8 cellular contexts compared by ENCODE assay signal in genomic region chr18:48928787-48929186, GRCh38. TPM values are rescaled to one million over a fixed set of nuclear protein-coding genes. Genes with fewer than 3 reads are reported as not detected.
DNase-seq lines count a peak whose midpoint lies in the region; ATAC-seq and TF ChIP-seq lines count a peak whose summit lies in the region.

No MANE protein-coding gene starts in this region.

- DNase-seq in activated T-helper 1 cell treated with Interleukin-2 at 50 U/mL for 16 hours (ENCODE audit: low read depth) = peak; percentile 64
- peak; percentile 67 for DNase-seq in foreskin melanocyte
- peak in 1 of 2 donors; percentile 54 for DNase-seq in psoas muscle
- DNase-seq in HK-2 (ENCODE audit: unreplicated experiment) = no peak

- intact Hi-C loops in psoas muscle (cut with DNase I) = no loop called here

- ATAC-seq in GM19043 (IDR thresholded peaks at IDR 0.05; ENCODE audit: low read depth, unreplicated experiment) (peak; percentile 70), HG03196 (IDR thresholded peaks at IDR 0.05; ENCODE audit: unreplicated experiment) (peak; percentile 72), psoas muscle (peak in 3 of 4 donors; percentile 10 to 50 (median 47))

- H3K4me3 ChIP-seq in ACC112 (ENCODE audit: low read depth, low read length) (peak overlapping the region; percentile 60), OCI-LY3 (ENCODE audit: low read length) (peak overlapping the region; percentile 71), psoas muscle (peak overlapping the region; percentile 18)

- TF ChIP-seq CTCF in OCI-LY3 (IDR thresholded peaks at IDR 0.05; ENCODE audit: low read depth, low read length) (no peak), psoas muscle (IDR thresholded peaks at IDR 0.05) (no peak)

- H3K36me3 ChIP-seq in ACC112 (ENCODE audit: insufficient read depth, low read length) (no peaks in the 10 kb centered on the region), OCI-LY3 (replicated peaks; ENCODE audit: low read depth, low read length) (no peaks in the 10 kb centered on the region), psoas muscle (ENCODE audit: insufficient read depth in 1 of 2, low read depth in 1 of 2) (no peaks in the 10 kb centered on the region)

- H3K9ac ChIP-seq in OCI-LY3 (ENCODE audit: low read length) = peak overlapping the region; percentile 76

- peak overlapping the region; percentile 92 for H3K4me2 ChIP-seq in OCI-LY3 (ENCODE audit: low read length)

- 23 to 42% (median 28%) methylated on average over 9 of the region's 9 CpGs for WGBS in psoas muscle, 3 donors

- peaks cover 95% of the 10 kb centered on the region for H3K79me2 ChIP-seq in ACC112 (ENCODE audit: control insufficient read depth, insufficient read depth, low read length, unreplicated experiment)
- H3K79me2 ChIP-seq in OCI-LY3 (ENCODE audit: low read length) = peaks cover 73% of the 10 kb centered on the region

- H3K27ac ChIP-seq in ACC112 (ENCODE audit: low read depth, low read length) (peak overlapping the region; percentile 81), OCI-LY3 (ENCODE audit: low read length) (peak overlapping the region; percentile 78), psoas muscle (peak overlapping the region; percentile 36)

- H3K4me1 ChIP-seq in ACC112 (ENCODE audit: control insufficient read depth, insufficient read depth, low read length, unreplicated experiment) (peaks cover 94% of the 10 kb centered on the region), OCI-LY3 (ENCODE audit: low read length) (peaks cover 75% of the 10 kb centered on the region), psoas muscle (peaks cover 85% of the 10 kb centered on the region)

- H3K9me3 ChIP-seq in OCI-LY3 (ENCODE audit: insufficient read depth, low read length) = no peaks in the 10 kb centered on the region
- H3K9me3 ChIP-seq in psoas muscle = no peaks in the 10 kb centered on the region

- H3K27me3 ChIP-seq in ACC112 (ENCODE audit: insufficient read depth, low read length) (no peaks in the 10 kb centered on the region), OCI-LY3 (ENCODE audit: low read depth, low read length) (no peaks in the 10 kb centered on the region), psoas muscle (ENCODE audit: insufficient read depth in 3 of 3, low read length in 2 of 3) (no peaks in the 10 kb centered on the region)

- no peaks in the 10 kb centered on the region for H4K20me1 ChIP-seq in OCI-LY3 (ENCODE audit: insufficient read depth, low read length)

- H2AFZ ChIP-seq in ACC112 (ENCODE audit: low read length, unreplicated experiment) (no peak overlapping the region), OCI-LY3 (ENCODE audit: low read depth, low read length) (peak overlapping the region; percentile 76)

RNA-seq across cellular contexts. Expression of gene SMAD7, which starts 22.0 kb away (rescaled TPM):
- total RNA-seq in psoas muscle = 10 to 100 TPM in 2 of 4 donors, 1 to 10 TPM in 2; 8.4 to 14.7 (median 10.4) TPM
- 1 to 10 TPM; 5.4 to 6.1 (median 5.8) TPM for polyA plus RNA-seq in psoas muscle

Comparison
In these comparisons a context has a peak if more than half of its experiments do, and no peak if none do; other contexts are left out.
1. H3K4me3 ChIP-seq: peak in every context shown above with its lines; median percentile 71 in OCI-LY3; 60 in ACC112; 18 in psoas muscle.